Comparison of ENCODE assay signal across 12 cellular contexts in genomic region chr15:90214553-90215205, GRCh38. TPM values are rescaled to one million over a fixed set of nuclear protein-coding genes. Genes with fewer than 3 reads are reported as not detected.
DNase-seq lines count a peak whose midpoint lies in the region; ATAC-seq and TF ChIP-seq lines count a peak whose summit lies in the region.
"Had no signal": no experiment of that assay in that cellular context is flagged by ENCODE, and none has a peak within 500 bp of the region (broad histone marks: within the 10 kb centered on the region; RNA-seq: fewer than 3 reads in every experiment).

No MANE protein-coding gene starts in this region.

- H3K27me3 ChIP-seq in ascending aorta: no peaks in the 10 kb centered on the region
- H3K27me3 ChIP-seq: ovary, SJCRH30 had no signal

- H3K9me3 Mint-ChIP-seq in stimulated activated naive CD8-positive, alpha-beta T cell treated with anti-CD3 and anti-CD28 coated beads, Interleukin-15, Interleukin-2, amounts not matched to agents 100 ng/mL and 50 ng/mL, for 24 hours: no peaks in the 10 kb centered on the region
- no peaks in the 10 kb centered on the region for H3K9me3 Mint-ChIP-seq in stimulated activated naive CD8-positive, alpha-beta T cell treated with anti-CD3 and anti-CD28 coated beads, Interleukin-15, amount 100 ng/mL, for 72 hours

- no peaks in the 10 kb centered on the region for H3K4me1 ChIP-seq in ascending aorta
- H3K4me1 ChIP-seq: SJCRH30 had no signal

- H3K4me1 Mint-ChIP-seq in stimulated activated naive CD8-positive, alpha-beta T cell treated with anti-CD3 and anti-CD28 coated beads, Interleukin-15, Interleukin-2, amounts not matched to agents 100 ng/mL and 50 ng/mL, for 24 hours (ENCODE audit: low read depth): peaks cover 53% of the 10 kb centered on the region
- peaks cover 24% of the 10 kb centered on the region for H3K4me1 Mint-ChIP-seq in stimulated activated naive CD8-positive, alpha-beta T cell treated with anti-CD3 and anti-CD28 coated beads, Interleukin-15, amount 100 ng/mL, for 72 hours

- 0 out of 2 replicates have a peak, but pooled peaks have one; percentile 12 for TF ChIP-seq POLR2A in Raji (IDR thresholded peaks at IDR 0.05; ENCODE audit: insufficient read depth, low read depth, low read length)

- TF ChIP-seq CTCF in ascending aorta (IDR thresholded peaks at IDR 0.05): no peak

- no peaks in the 10 kb centered on the region for H3K36me3 Mint-ChIP-seq in stimulated activated naive CD8-positive, alpha-beta T cell treated with anti-CD3 and anti-CD28 coated beads, Interleukin-15, Interleukin-2, amounts not matched to agents 100 ng/mL and 50 ng/mL, for 24 hours (ENCODE audit: low read depth)

- H3K4me3 Mint-ChIP-seq in stimulated activated naive CD8-positive, alpha-beta T cell treated with anti-CD3 and anti-CD28 coated beads, Interleukin-15, Interleukin-2, amounts not matched to agents 100 ng/mL and 50 ng/mL, for 24 hours: peak overlapping the region; percentile 21
- no peak overlapping the region for H3K4me3 Mint-ChIP-seq in stimulated activated naive CD8-positive, alpha-beta T cell treated with anti-CD3 and anti-CD28 coated beads, Interleukin-15, amount 100 ng/mL, for 72 hours

- intact Hi-C loops in ascending aorta (cut with DNase I): no loop called here

- H3K27me3 Mint-ChIP-seq in stimulated activated naive CD8-positive, alpha-beta T cell treated with anti-CD3 and anti-CD28 coated beads, Interleukin-15, Interleukin-2, amounts not matched to agents 100 ng/mL and 50 ng/mL, for 24 hours: no peaks in the 10 kb centered on the region
- H3K27me3 Mint-ChIP-seq in stimulated activated naive CD8-positive, alpha-beta T cell treated with anti-CD3 and anti-CD28 coated beads, Interleukin-15, amount 100 ng/mL, for 72 hours: no peaks in the 10 kb centered on the region

- peak overlapping the region; percentile 62 for H3K27ac Mint-ChIP-seq in stimulated activated naive CD8-positive, alpha-beta T cell treated with anti-CD3 and anti-CD28 coated beads, Interleukin-15, Interleukin-2, amounts not matched to agents 100 ng/mL and 50 ng/mL, for 24 hours
- peak overlapping the region in 1 of 2 donors; percentile 60 for H3K27ac Mint-ChIP-seq in stimulated activated naive CD8-positive, alpha-beta T cell treated with anti-CD3 and anti-CD28 coated beads, Interleukin-15, amount 100 ng/mL, for 72 hours

- H3K9me3 ChIP-seq in ascending aorta: no peaks in the 10 kb centered on the region
- H3K9me3 ChIP-seq: ovary, SJCRH30 had no signal

- ATAC-seq in stimulated activated naive CD8-positive, alpha-beta T cell treated with anti-CD3 and anti-CD28 coated beads, Interleukin-15, amount 100 ng/mL, for 72 hours: no peak
- ATAC-seq in HG03460 (IDR thresholded peaks at IDR 0.05; ENCODE audit: unreplicated experiment) (no peak), HG03045 (IDR thresholded peaks at IDR 0.05; ENCODE audit: unreplicated experiment) (no peak)

- no peaks in the 10 kb centered on the region for H3K36me3 ChIP-seq in ascending aorta
- H3K36me3 ChIP-seq: ovary, SJCRH30 had no signal

- no peak overlapping the region for H3K27ac ChIP-seq in ascending aorta
- H3K27ac ChIP-seq: ovary, SJCRH30 had no signal

- no peak for DNase-seq in stimulated activated naive CD8-positive, alpha-beta T cell treated with anti-CD3 and anti-CD28 coated beads, Interleukin-15, amount 100 ng/mL, for 72 hours
- DNase-seq in germinal center (ENCODE audit: low spot score) (peak; percentile 52), inferior parietal cortex (ENCODE audit: extremely low spot score) (no peak), ascending aorta (ENCODE audit: low spot score in 2 of 2) (no peak)
- DNase-seq: activated T-cell treated with anti-CD3 and anti-CD28 coated beads, Interleukin-2, amount 50 U/mL, for 48 hours; COR-L47; ovary had no signal

- H3K4me3 ChIP-seq in ascending aorta: no peak overlapping the region
- H3K4me3 ChIP-seq: ovary, SJCRH30 had no signal

RNA-seq across cellular contexts. Expression of gene SEMA4B, which starts 13.5 kb away (rescaled TPM):
- 51.2 TPM for total RNA-seq in ascending aorta

RNA-seq across cellular contexts. Expression of gene CIB1, which starts 19.1 kb away (rescaled TPM):
- 50.9 TPM for total RNA-seq in ascending aorta

RNA-seq across cellular contexts. Expression of gene GDPGP1, which starts 19.3 kb away (rescaled TPM):
- total RNA-seq in ascending aorta: 2.2 TPM

RNA-seq across cellular contexts. Expression of gene TTLL13, which starts 34.7 kb away (rescaled TPM):
- not detected for total RNA-seq in ascending aorta
- total RNA-seq: SJCRH30 had no signal

RNA-seq across cellular contexts. Expression of gene NGRN, which starts 50.8 kb away (rescaled TPM):
- 58.0 TPM for total RNA-seq in ascending aorta
